Comparison of ENCODE assay signal across 26 cellular contexts in genomic region chr2:44620189-44620990, GRCh38.
A peak's percentile ranks its signal among the peaks of the same experiment; 100 is the strongest.
DNase-seq lines count a peak whose midpoint lies in the region; TF ChIP-seq lines count a peak whose summit lies in the region.
"Had no signal": no experiment of that assay in that cellular context is flagged by ENCODE, and none has a peak within 500 bp of the region (broad histone marks: within the 10 kb centered on the region; RNA-seq: fewer than 3 reads in every experiment).

No MANE protein-coding gene starts in this region.

- no peaks in the 10 kb centered on the region for H3K9me2 ChIP-seq in PC-9 (ENCODE audit: insufficient read depth)

- BruUV-seq in MCF 10A (replicated peaks; lab: Mats Ljungman, UMichigan): no TSS peak
- BruUV-seq in mammary epithelial cell (replicated peaks; lab: Mats Ljungman, UMichigan): no TSS peak
- BruUV-seq in PC-9 (replicated peaks; lab: Mats Ljungman, UMichigan): no TSS peak

- H3K36me3 Mint-ChIP-seq in MCF 10A (ENCODE audit: insufficient read depth, unreplicated experiment) (no peaks in the 10 kb centered on the region), endodermal cell (ENCODE audit: low read depth) (no peaks in the 10 kb centered on the region)
- H3K36me3 Mint-ChIP-seq: brain, WTC11 had no signal

- H3K27ac ChIP-seq in mammary epithelial cell (ENCODE audit: insufficient read depth, low read depth, low read length) (no peak overlapping the region), endodermal cell (ENCODE audit: low read depth, low read length) (no peak overlapping the region), PC-9 (no peak overlapping the region)
- H3K27ac ChIP-seq: SJSA1, testis, uterus had no signal

- DNase-seq in MCF 10A (ENCODE audit: unreplicated experiment): peak; percentile 8
- no peak for DNase-seq in mammary epithelial cell
- peak; percentile 58 for DNase-seq in NCI-H2227 treated with DMSO at 0.1 percent for 48 hours (lab: John Stamatoyannopoulos, UW)
- DNase-seq in endodermal cell: no peak
- DNase-seq in KBM-7: no peak
- no peak for DNase-seq in PC-9
- DNase-seq in medulla oblongata (ENCODE audit: extremely low spot score): no peak
- no peak for DNase-seq in activated T-cell treated with anti-CD3 and anti-CD28 coated beads for 4 hours
- DNase-seq: activated CD4-positive, alpha-beta T cell treated with anti-CD3 and anti-CD28 coated beads, Interleukin-2, amount 50 U/mL, for 48 hours; activated gamma-delta T cell; activated naive CD8-positive, alpha-beta T cell treated with anti-CD3 and anti-CD28 coated beads, Interleukin-2, amount 50 U/mL, for 24 hours; CD4-positive, alpha-beta T cell; DMS79 treated with DMSO at 0.1 percent for 48 hours; effector memory CD8-positive, alpha-beta T cell; mesenchymal stem cell; NCI-H2107; NCI-H526; stimulated activated CD4-positive, alpha-beta T cell treated with anti-CD3 and anti-CD28 coated beads, Interleukin-2, amount 100 ng/mL, for 48 hours; stimulated activated naive B cell treated with anti-CD40 and anti-IgM and Interleukin-4, amounts not matched to agents 10 μg/mL and 1 μg/mL and 100 μg/mL, for 72 hours; T-helper 2 cell; testis; uterus had no signal

- H3K9me3 ChIP-seq in mammary epithelial cell (replicated peaks; ENCODE audit: insufficient read depth, low read length): no peaks in the 10 kb centered on the region
- no peaks in the 10 kb centered on the region for H3K9me3 ChIP-seq in endodermal cell (ENCODE audit: control insufficient read depth, low read length)
- H3K9me3 ChIP-seq in PC-9 (ENCODE audit: insufficient read depth, low read depth): no peaks in the 10 kb centered on the region; the same call in 1 of the 2 replicates
- H3K9me3 ChIP-seq: SJSA1, testis, uterus had no signal

- in situ Hi-C loops in mammary epithelial cell (cut with MboI; ENCODE audit: low sequenced_read_pairs in 2 of 2): no loop called here
- in situ Hi-C loops in KBM-7 (cut with MboI; ENCODE audit: low pct_unique_long_range_greater_than_20kb, low sequenced_read_pairs): no loop called here

- CTCF ChIA-PET in MCF 10A (lab: Yijun Ruan, JAX) (interaction anchor here (0.6 kb wide), 1 partner anchor 14 kb away, joined by 3 read pairs; no protein-coding TSS in a partner anchor), mammary epithelial cell (lab: Charles Lee; ENCODE audit: low non-redundant PET) (no interaction called here), PC-9 (lab: Charles Lee) (no interaction called here)

- intact Hi-C loops in MCF 10A (cut with micrococcal nuclease) (no loop called here), mammary epithelial cell (cut with micrococcal nuclease) (no loop called here), PC-9 (cut with micrococcal nuclease; ENCODE audit: unreplicated experiment) (no loop called here)

- H3K27ac Mint-ChIP-seq in MCF 10A (ENCODE audit: low read depth, unreplicated experiment) (no peak overlapping the region), endodermal cell (no peak overlapping the region)
- H3K27ac Mint-ChIP-seq: activated naive CD8-positive, alpha-beta T cell treated with anti-CD3 and anti-CD28 coated beads, Interleukin-2, amount 50 U/mL, for 24 hours; brain; CD4-positive, alpha-beta T cell; effector memory CD8-positive, alpha-beta T cell; stimulated activated naive B cell treated with anti-CD40 and anti-IgM and Interleukin-4, amounts not matched to agents 10 μg/mL and 1 μg/mL and 100 μg/mL, for 72 hours had no signal

- no peaks in the 10 kb centered on the region for H3K36me3 ChIP-seq in mammary epithelial cell (ENCODE audit: insufficient read depth, low read length)
- no peaks in the 10 kb centered on the region for H3K36me3 ChIP-seq in endodermal cell (ENCODE audit: control insufficient read depth, insufficient read depth, low read length)
- H3K36me3 ChIP-seq in PC-9 (ENCODE audit: low read depth): no peaks in the 10 kb centered on the region
- H3K36me3 ChIP-seq: SJSA1, uterus had no signal

- no peaks in the 10 kb centered on the region for H3K9me3 Mint-ChIP-seq in MCF 10A (ENCODE audit: unreplicated experiment)
- peaks cover 3% of the 10 kb centered on the region for H3K9me3 Mint-ChIP-seq in endodermal cell
- H3K9me3 Mint-ChIP-seq: CD4-positive, alpha-beta T cell; effector memory CD8-positive, alpha-beta T cell had no signal

- dilution Hi-C loops in mammary epithelial cell (cut with HindIII; ENCODE audit: low sequenced_read_pairs): no loop called here

- H3K4me3 Mint-ChIP-seq in MCF 10A (ENCODE audit: unreplicated experiment) (no peak overlapping the region), endodermal cell (no peak overlapping the region)
- H3K4me3 Mint-ChIP-seq: activated naive CD8-positive, alpha-beta T cell treated with anti-CD3 and anti-CD28 coated beads, Interleukin-2, amount 50 U/mL, for 24 hours; brain; CD4-positive, alpha-beta T cell; effector memory CD8-positive, alpha-beta T cell; stimulated activated naive B cell treated with anti-CD40 and anti-IgM and Interleukin-4, amounts not matched to agents 10 μg/mL and 1 μg/mL and 100 μg/mL, for 72 hours; WTC11 had no signal

- POLR2A ChIA-PET in MCF 10A (lab: Yijun Ruan, JAX) (no interaction called here), PC-9 (lab: Charles Lee; ENCODE audit: unreplicated experiment) (no interaction called here)

- 100% methylated on average over 2 of the region's 2 CpGs for WGBS in mammary epithelial cell (ENCODE audit: low coverage, missing lambda C conversion rate)
- 94% methylated on average over 2 of the region's 2 CpGs for WGBS in endodermal cell (ENCODE audit: insufficient coverage in 1 of 2, insufficient read length in 1 of 2), 2 experiments

- no peak overlapping the region for H3K4me3 ChIP-seq in mammary epithelial cell (replicated peaks in 1 of 3; ENCODE audit: insufficient read depth in 1 of 3, low read depth in 2 of 3, low read length in 3 of 3)
- no peak overlapping the region for H3K4me3 ChIP-seq in endodermal cell (ENCODE audit: low read length)
- H3K4me3 ChIP-seq in PC-9: no peak overlapping the region
- H3K4me3 ChIP-seq: GM12878, SJSA1, testis, uterus had no signal

- H3K79me2 ChIP-seq in mammary epithelial cell (ENCODE audit: insufficient read depth, low read length) (no peaks in the 10 kb centered on the region), PC-9 (ENCODE audit: low read depth) (no peaks in the 10 kb centered on the region)

- no peak overlapping the region for H3K4me2 ChIP-seq in mammary epithelial cell (ENCODE audit: insufficient read depth, low read depth, low read length)
- H3K4me2 ChIP-seq in PC-9: no peak overlapping the region

- H3K4me1 ChIP-seq in mammary epithelial cell (ENCODE audit: insufficient read depth, low read length): no peaks in the 10 kb centered on the region
- H3K4me1 ChIP-seq in endodermal cell (ENCODE audit: control insufficient read depth, insufficient read depth, low read length): no peaks in the 10 kb centered on the region
- H3K4me1 ChIP-seq in PC-9 (replicated peaks; ENCODE audit: insufficient read depth): 0 out of 2 replicates have a peak, but pooled peaks cover 5% of the 10 kb centered on the region
- H3K4me1 ChIP-seq: SJSA1, testis, uterus had no signal

- H3F3A ChIP-seq in PC-9 (ENCODE audit: insufficient read depth, low read depth): no peaks in the 10 kb centered on the region

- no peak overlapping the region for H3K9ac ChIP-seq in mammary epithelial cell (ENCODE audit: insufficient read depth, low read length)
- no peak overlapping the region for H3K9ac ChIP-seq in endodermal cell (ENCODE audit: extremely low read depth, low read length, poor library complexity, severe bottlenecking)

- no peaks in the 10 kb centered on the region for H3K27me3 ChIP-seq in mammary epithelial cell (ENCODE audit: insufficient read depth, low read length)
- no peaks in the 10 kb centered on the region for H3K27me3 ChIP-seq in endodermal cell (ENCODE audit: control insufficient read depth, insufficient read depth, low read length, poor library complexity, severe bottlenecking)
- no peaks in the 10 kb centered on the region for H3K27me3 ChIP-seq in PC-9 (ENCODE audit: insufficient read depth, low read depth)
- H3K27me3 ChIP-seq: SJSA1, testis, uterus had no signal

- TF ChIP-seq CTCF in MCF 10A (IDR thresholded peaks at IDR 0.05; ENCODE audit: unreplicated experiment): no peak
- no peak for TF ChIP-seq CTCF in mammary epithelial cell (conservative IDR thresholded peaks at IDR 0.05 in 1 of 2, IDR thresholded peaks at IDR 0.05 in 1 of 2; ENCODE audit: extremely low read depth in 1 of 2, insufficient read depth in 1 of 2, low read depth in 1 of 2, low read length in 2 of 2)
- peak; percentile 56 for TF ChIP-seq CTCF in endodermal cell (conservative IDR thresholded peaks at IDR 0.05)
- no peak; the same call in 1 of the 2 replicates for TF ChIP-seq CTCF in PC-9 (conservative IDR thresholded peaks at IDR 0.05)

- H3K27me3 Mint-ChIP-seq in MCF 10A (ENCODE audit: insufficient read depth, unreplicated experiment) (no peaks in the 10 kb centered on the region), endodermal cell (ENCODE audit: insufficient read depth) (no peaks in the 10 kb centered on the region)
- H3K27me3 Mint-ChIP-seq: activated naive CD8-positive, alpha-beta T cell treated with anti-CD3 and anti-CD28 coated beads, Interleukin-2, amount 50 U/mL, for 24 hours; brain; CD4-positive, alpha-beta T cell; effector memory CD8-positive, alpha-beta T cell; stimulated activated naive B cell treated with anti-CD40 and anti-IgM and Interleukin-4, amounts not matched to agents 10 μg/mL and 1 μg/mL and 100 μg/mL, for 72 hours had no signal

- no peak overlapping the region for H2AFZ ChIP-seq in mammary epithelial cell (ENCODE audit: low read depth, low read length)
- H2AFZ ChIP-seq in PC-9: no peak overlapping the region

- H3K4me1 Mint-ChIP-seq in MCF 10A (ENCODE audit: insufficient read depth, unreplicated experiment) (no peaks in the 10 kb centered on the region), endodermal cell (no peaks in the 10 kb centered on the region)
- H3K4me1 Mint-ChIP-seq: WTC11 had no signal

- no peaks in the 10 kb centered on the region for H4K20me1 ChIP-seq in mammary epithelial cell (ENCODE audit: insufficient read depth, low read length)
- no peaks in the 10 kb centered on the region for H4K20me1 ChIP-seq in PC-9 (ENCODE audit: insufficient read depth)

Comparison
In these comparisons a context has a peak if more than half of its experiments do, and no peak if none do; other contexts are left out.
1. DNase-seq: peak in MCF 10A (single experiment) and NCI-H2227 treated with DMSO at 0.1 percent for 48 hours (single experiment); none in mammary epithelial cell (single experiment), endodermal cell (single experiment), KBM-7 (single experiment), PC-9 (0 of 2), medulla oblongata (single experiment) and activated T-cell treated with anti-CD3 and anti-CD28 coated beads for 4 hours (single experiment).